ENCODE assay signal across 1 cellular context in the genomic region with DNA sequence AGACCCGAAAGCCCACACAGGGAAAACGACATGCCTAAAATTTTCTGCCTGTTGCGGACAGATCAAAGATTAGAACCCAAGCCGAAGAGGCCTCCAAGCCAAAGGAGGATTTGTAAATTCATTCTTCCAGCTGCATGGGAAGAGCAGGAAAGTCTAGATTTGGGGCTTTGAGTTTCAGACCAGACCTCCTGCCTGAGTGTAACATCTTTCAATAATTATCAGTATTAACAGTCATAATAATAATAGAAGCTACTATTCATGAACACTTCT.
TF ChIP-seq lines count a peak whose summit lies in the region.

No MANE protein-coding gene starts in this region.

TF ChIP-seq in IMR-90, 13 proteins besides CTCF, POLR2A, EP300 and RAD21 (continued from another document):
- TF ChIP-seq FOS (IDR thresholded peaks at IDR 0.05; ENCODE audit: low read depth, low read length), result no peak
- TF ChIP-seq SMC3 (IDR thresholded peaks at IDR 0.05; ENCODE audit: low read depth, low read length), result no peak
- TF ChIP-seq BHLHE40 (IDR thresholded peaks at IDR 0.05; ENCODE audit: low read depth, low read length), result no peak
- TF ChIP-seq RCOR1 (IDR thresholded peaks at IDR 0.05; ENCODE audit: insufficient replicate concordance, low read length), result no peak
- TF ChIP-seq, protein P1, sequence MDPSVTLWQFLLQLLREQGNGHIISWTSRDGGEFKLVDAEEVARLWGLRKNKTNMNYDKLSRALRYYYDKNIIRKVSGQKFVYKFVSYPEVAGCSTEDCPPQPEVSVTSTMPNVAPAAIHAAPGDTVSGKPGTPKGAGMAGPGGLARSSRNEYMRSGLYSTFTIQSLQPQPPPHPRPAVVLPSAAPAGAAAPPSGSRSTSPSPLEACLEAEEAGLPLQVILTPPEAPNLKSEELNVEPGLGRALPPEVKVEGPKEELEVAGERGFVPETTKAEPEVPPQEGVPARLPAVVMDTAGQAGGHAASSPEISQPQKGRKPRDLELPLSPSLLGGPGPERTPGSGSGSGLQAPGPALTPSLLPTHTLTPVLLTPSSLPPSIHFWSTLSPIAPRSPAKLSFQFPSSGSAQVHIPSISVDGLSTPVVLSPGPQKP (IDR thresholded peaks at IDR 0.05; ENCODE audit: borderline replicate concordance, low read depth, low read length), result no peak
- TF ChIP-seq CEBPB (IDR thresholded peaks at IDR 0.05; ENCODE audit: low read depth, low read length), result no peak
